21 cellular contexts compared by ENCODE assay signal in genomic region chr6:152387091-152387490, GRCh38.
"Had no signal": no experiment of that assay in that cellular context is flagged by ENCODE, and none has a peak within 500 bp of the region (broad histone marks: within the 10 kb centered on the region; RNA-seq: fewer than 3 reads in every experiment).

No MANE protein-coding gene starts in this region.

- H3K27ac ChIP-seq: HL-60, KMS-11, PC-9, Peyer's patch, SJCRH30 had no signal

- H3K4me3 ChIP-seq: K562, PC-9, Peyer's patch, SJCRH30 had no signal

- H3K27me3 ChIP-seq: Peyer's patch, SJCRH30 had no signal

- DNase-seq: Kasumi-1, MM.1S, NCI-H1105, NCI-H1417, NCI-H1436 treated with DMSO at 0.1 percent for 48 hours, NCI-H1694, NCI-H187 treated with DMSO at 0.1 percent for 48 hours, NCI-H2029 treated with DMSO at 0.1 percent for 48 hours, NCI-H2171 treated with DMSO at 0.1 percent for 48 hours, NCI-H2227 treated with DMSO at 0.1 percent for 48 hours, NCI-H524, NCI-H526 treated with DMSO at 0.1 percent for 48 hours, NCI-H748 treated with DMSO at 0.1 percent for 48 hours, OCI-M1, PC-9, Peyer's patch, SHP77 treated with DMSO at 0.1 percent for 48 hours, SJCRH30 had no signal

- H3K36me3 ChIP-seq: Peyer's patch, SJCRH30 had no signal

- H3K9me3 ChIP-seq: Peyer's patch, SJCRH30 had no signal

- H3K4me1 ChIP-seq: Peyer's patch, SJCRH30 had no signal
